ENCODE assay signal across 19 cellular contexts in the genomic region with DNA sequence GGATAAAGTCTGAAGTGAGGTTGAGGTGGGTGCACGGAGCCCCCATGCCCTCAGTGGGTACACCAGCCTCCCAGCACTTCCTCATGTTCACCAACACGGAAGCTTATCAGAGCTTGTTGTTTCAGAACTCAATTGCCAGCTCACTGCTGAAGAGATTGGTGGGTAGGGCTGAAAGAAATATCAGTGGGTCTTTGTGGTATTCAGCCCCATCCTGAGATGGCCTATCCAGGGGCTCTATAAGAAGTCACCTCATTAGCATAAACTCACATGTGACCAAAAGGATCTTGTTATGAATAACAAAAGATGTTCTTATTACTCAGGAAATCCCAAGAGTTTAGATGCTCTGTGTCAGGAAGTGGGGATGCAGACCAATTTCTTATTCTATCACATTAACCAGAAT.
DNase-seq lines count a peak whose midpoint lies in the region; ATAC-seq lines count a peak whose summit lies in the region.
"Had no signal": no experiment of that assay in that cellular context is flagged by ENCODE, and none has a peak within 500 bp of the region (broad histone marks: within the 10 kb centered on the region; RNA-seq: fewer than 3 reads in every experiment).

No MANE protein-coding gene starts in this region.

- no peak overlapping the region for H3K4me3 Mint-ChIP-seq in activated T-helper 17 cell treated with anti-CD3 and anti-CD28 coated beads, Interleukin-2, amount 50 U/mL, for 72 hours
- H3K4me3 Mint-ChIP-seq: CD8-positive, alpha-beta memory T cell; H9; T-helper 17 cell had no signal

- no peak overlapping the region for H2BK120ac ChIP-seq in trophoblast cell (ENCODE audit: insufficient read depth, low read length, poor library complexity)

- H3K27ac ChIP-seq in trophoblast cell (ENCODE audit: low read depth, low read length): no peak overlapping the region
- H3K27ac ChIP-seq: A549; BLaER1 treated with 17β-estradiol and CSF1 and Interleukin-3, amounts not matched to agents 10 nM and 100 nM had no signal

- no peak overlapping the region for H4K91ac ChIP-seq in trophoblast cell (ENCODE audit: low read depth, low read length)

- no peak overlapping the region for H3K9ac ChIP-seq in trophoblast cell (ENCODE audit: low read length)
- H3K9ac ChIP-seq: BLaER1 treated with 17β-estradiol and CSF1 and Interleukin-3, amounts not matched to agents 10 nM and 100 nM had no signal

- no peaks in the 10 kb centered on the region for H3K27me3 Mint-ChIP-seq in activated T-helper 17 cell treated with anti-CD3 and anti-CD28 coated beads, Interleukin-2, amount 50 U/mL, for 72 hours
- H3K27me3 Mint-ChIP-seq: CD8-positive, alpha-beta memory T cell; T-helper 17 cell had no signal

- no peak overlapping the region for H3K23ac ChIP-seq in trophoblast cell (ENCODE audit: low read length)

- no peak overlapping the region for H2AK5ac ChIP-seq in trophoblast cell (ENCODE audit: low read length)

- peaks cover 20% of the 10 kb centered on the region for H3K36me3 Mint-ChIP-seq in activated T-helper 17 cell treated with anti-CD3 and anti-CD28 coated beads, Interleukin-2, amount 50 U/mL, for 72 hours (ENCODE audit: low read depth)

- no CpG with 5 or more reads among the region's 2 CpGs for WGBS in trophoblast cell (ENCODE audit: extremely low coverage, insufficient coverage, insufficient read length)

- no peaks in the 10 kb centered on the region for H3K9me3 ChIP-seq in trophoblast cell (ENCODE audit: insufficient read depth, low read depth, low read length)
- H3K9me3 ChIP-seq: A549 had no signal

- H3K4ac ChIP-seq in trophoblast cell (ENCODE audit: low read depth, low read length): no peak overlapping the region

- intact Hi-C loops in cardiac septum (cut with DNase I): no loop called here

- no peak overlapping the region for H3K18ac ChIP-seq in trophoblast cell (ENCODE audit: low read length)

- H4K8ac ChIP-seq in trophoblast cell (ENCODE audit: low read depth, low read length): no peak overlapping the region

- no peaks in the 10 kb centered on the region for H3K4me1 Mint-ChIP-seq in activated T-helper 17 cell treated with anti-CD3 and anti-CD28 coated beads, Interleukin-2, amount 50 U/mL, for 72 hours
- H3K4me1 Mint-ChIP-seq: CD8-positive, alpha-beta memory T cell had no signal

- H4K12ac ChIP-seq in trophoblast cell (ENCODE audit: low read depth, low read length): no peak overlapping the region

- no peaks in the 10 kb centered on the region for H3K4me1 ChIP-seq in trophoblast cell (ENCODE audit: control insufficient read depth in 1 of 2, insufficient read depth in 2 of 2, low read length in 2 of 2)
- H3K4me1 ChIP-seq: A549; BLaER1 treated with 17β-estradiol and CSF1 and Interleukin-3, amounts not matched to agents 10 nM and 100 nM had no signal

- no peak overlapping the region for H3K4me2 ChIP-seq in trophoblast cell (ENCODE audit: low read length)
- H3K4me2 ChIP-seq: A549; BLaER1 treated with 17β-estradiol and CSF1 and Interleukin-3, amounts not matched to agents 10 nM and 100 nM had no signal

- no peaks in the 10 kb centered on the region for H3K79me2 ChIP-seq in trophoblast cell (ENCODE audit: control insufficient read depth, insufficient read depth, low read length, poor library complexity)

- ATAC-seq in GM18909 (IDR thresholded peaks at IDR 0.05; ENCODE audit: poor library complexity, unreplicated experiment) (peak; percentile 37), HG02642 (IDR thresholded peaks at IDR 0.05; ENCODE audit: poor library complexity, unreplicated experiment) (peak; percentile 50), HG02884 (IDR thresholded peaks at IDR 0.05; ENCODE audit: unreplicated experiment) (no peak), GM21381 (IDR thresholded peaks at IDR 0.05; ENCODE audit: unreplicated experiment) (no peak)
- ATAC-seq in activated T-helper 17 cell treated with anti-CD3 and anti-CD28 coated beads, Interleukin-2, amount 50 U/mL, for 72 hours (replicated peaks): peak; percentile 46
- ATAC-seq: A549, K562, Right ventricle myocardium inferior, T-helper 17 cell had no signal

- no peaks in the 10 kb centered on the region for H3K9me3 Mint-ChIP-seq in activated T-helper 17 cell treated with anti-CD3 and anti-CD28 coated beads, Interleukin-2, amount 50 U/mL, for 72 hours

- peaks cover 5% of the 10 kb centered on the region in 2 experiments for H3K36me3 ChIP-seq in trophoblast cell (ENCODE audit: control insufficient read depth in 1 of 2, insufficient read depth in 2 of 2, low read length in 2 of 2)

- no peak overlapping the region for H2BK5ac ChIP-seq in trophoblast cell (ENCODE audit: low read depth, low read length, poor library complexity)

- no peak overlapping the region for H2BK12ac ChIP-seq in trophoblast cell (ENCODE audit: low read length)

- no peak overlapping the region for H3K4me3 ChIP-seq in trophoblast cell (ENCODE audit: low read depth, low read length)
- H3K4me3 ChIP-seq: A549; BLaER1 treated with 17β-estradiol and CSF1 and Interleukin-3, amounts not matched to agents 10 nM and 100 nM; K562 had no signal

- no peaks in the 10 kb centered on the region for H3K27me3 ChIP-seq in trophoblast cell (ENCODE audit: insufficient read depth, low read length)
- H3K27me3 ChIP-seq: BLaER1 treated with 17β-estradiol and CSF1 and Interleukin-3, amounts not matched to agents 10 nM and 100 nM had no signal

- H2AFZ ChIP-seq in trophoblast cell (ENCODE audit: insufficient read depth, low read length, poor library complexity): no peak overlapping the region

- no peak overlapping the region for H3K14ac ChIP-seq in trophoblast cell (ENCODE audit: low read length)

- H3K27ac Mint-ChIP-seq in activated T-helper 17 cell treated with anti-CD3 and anti-CD28 coated beads, Interleukin-2, amount 50 U/mL, for 72 hours: peak overlapping the region; percentile 15
- H3K27ac Mint-ChIP-seq: T-helper 17 cell had no signal

- H3K79me1 ChIP-seq in trophoblast cell (ENCODE audit: low read length): no peaks in the 10 kb centered on the region

- DNase-seq in COLO829 (ENCODE audit: low spot score) (peak; percentile 26), cardiac septum (ENCODE audit: low spot score) (no peak), trophoblast cell (no peak)
- DNase-seq: CD8-positive, alpha-beta memory T cell; H9; NCI-H1694 treated with DMSO at 0.1 percent for 48 hours; NCI-H2107; NCI-H510A treated with DMSO at 0.1 percent for 48 hours; NCI-H774; T-helper 17 cell had no signal

Comparison
In these comparisons a context has a peak if more than half of its experiments do, and no peak if none do; other contexts are left out.
1. ATAC-seq: peak in GM18909 (single experiment), HG02642 (single experiment) and activated T-helper 17 cell treated with anti-CD3 and anti-CD28 coated beads, Interleukin-2, amount 50 U/mL, for 72 hours (single experiment); none in HG02884 (single experiment) and GM21381 (single experiment).